Comparison of ENCODE assay signal across 11 cellular contexts in genomic region chr2:201904529-201905420, GRCh38.
A peak's percentile ranks its signal among the peaks of the same experiment; 100 is the strongest.
DNase-seq lines count a peak whose midpoint lies in the region; ATAC-seq, FAIRE-seq and TF ChIP-seq lines count a peak whose summit lies in the region.
"Had no signal": no experiment of that assay in that cellular context is flagged by ENCODE, and none has a peak within 500 bp of the region (broad histone marks: within the 10 kb centered on the region; RNA-seq: fewer than 3 reads in every experiment).

No MANE protein-coding gene starts in this region.

- H3K27ac ChIP-seq in IMR-90 (ENCODE audit: insufficient read depth, low read length) = no peak overlapping the region

- H2AFZ ChIP-seq in IMR-90 (replicated peaks; ENCODE audit: low read length, poor library complexity) = peak overlapping the region; percentile 80

- 0 out of 2 replicates have a peak overlapping the region, but pooled peaks have one; percentile 62 for H3K23ac ChIP-seq in IMR-90 (ENCODE audit: low read depth, low read length)

- H3K56ac ChIP-seq in IMR-90 (ENCODE audit: extremely low read depth, insufficient read depth, low read length) = no peak overlapping the region

- WGBS in IMR-90 (ENCODE audit: extremely low coverage in 2 of 2, insufficient read length in 1 of 2), 2 experiments = 44% methylated on average over 3 of the region's 5 CpGs; no CpG with 5 or more reads in 1 of the 2 experiments

- ATAC-seq in GM19328 (IDR thresholded peaks at IDR 0.05; ENCODE audit: unreplicated experiment) = peak; percentile 88
- peak; percentile 93 for ATAC-seq in HG02759 (IDR thresholded peaks at IDR 0.05; ENCODE audit: unreplicated experiment)
- peak; percentile 30 for ATAC-seq in IMR-90 (ENCODE audit: low read depth)
- peak; percentile 31 for ATAC-seq in stimulated activated effector memory CD8-positive, alpha-beta T cell treated with anti-CD3 and anti-CD28 coated beads, Interleukin-12 subunit alpha, Interleukin-12 subunit beta, amount 100 ng/mL, for 72 hours
- ATAC-seq: sciatic nerve had no signal

- TF ChIP-seq RAD21 in IMR-90 (IDR thresholded peaks at IDR 0.05; ENCODE audit: low read length) = no peak

- peak overlapping the region; percentile 67; the same call in 2 of the 3 replicates for H2BK15ac ChIP-seq in IMR-90 (ENCODE audit: low read depth, low read length)

- H4K20me1 ChIP-seq in IMR-90 (ENCODE audit: insufficient read depth, low read length) = peaks cover 3% of the 10 kb centered on the region; the same call in 1 of the 2 replicates

- no peaks in the 10 kb centered on the region for H3K27me3 ChIP-seq in IMR-90 (ENCODE audit: control insufficient read depth, insufficient read depth, low read length)

- no peak overlapping the region for H3K9ac ChIP-seq in IMR-90 (ENCODE audit: low read depth, low read length)

- no peaks in the 10 kb centered on the region for H3K9me3 ChIP-seq in IMR-90 (ENCODE audit: control insufficient read depth, insufficient read depth, low read length)

- H3K14ac ChIP-seq in IMR-90 (replicated peaks; ENCODE audit: low read depth, low read length) = peak overlapping the region; percentile 91

- H3K4me1 Mint-ChIP-seq in stimulated activated effector memory CD8-positive, alpha-beta T cell treated with anti-CD3 and anti-CD28 coated beads, Interleukin-12 subunit alpha, Interleukin-12 subunit beta, amount 100 ng/mL, for 72 hours = peaks cover 2% of the 10 kb centered on the region

- TF ChIP-seq CTCF in IMR-90 (conservative IDR thresholded peaks at IDR 0.05; ENCODE audit: low read depth, low read length) = no peak

- H2AK5ac ChIP-seq in IMR-90 (ENCODE audit: low read depth, low read length) = peak overlapping the region; percentile 74

- H3K36me3 ChIP-seq in IMR-90 (ENCODE audit: control insufficient read depth, insufficient read depth, low read length) = no peaks in the 10 kb centered on the region

- no peak overlapping the region for H3K4me2 ChIP-seq in IMR-90 (ENCODE audit: low read depth, low read length)

- H3K4me3 Mint-ChIP-seq in stimulated activated effector memory CD8-positive, alpha-beta T cell treated with anti-CD3 and anti-CD28 coated beads, Interleukin-12 subunit alpha, Interleukin-12 subunit beta, amount 100 ng/mL, for 72 hours = no peak overlapping the region

- no peak overlapping the region for H3K27ac Mint-ChIP-seq in stimulated activated effector memory CD8-positive, alpha-beta T cell treated with anti-CD3 and anti-CD28 coated beads, Interleukin-12 subunit alpha, Interleukin-12 subunit beta, amount 100 ng/mL, for 72 hours

- peak overlapping the region; percentile 78; the same call in 1 of the 2 replicates for H2BK20ac ChIP-seq in IMR-90 (ENCODE audit: low read depth, low read length)

- H2BK5ac ChIP-seq in IMR-90 (ENCODE audit: low read depth, low read length, poor library complexity, severe bottlenecking) = peak overlapping the region; percentile 75

- H3K36me3 Mint-ChIP-seq in stimulated activated effector memory CD8-positive, alpha-beta T cell treated with anti-CD3 and anti-CD28 coated beads, Interleukin-12 subunit alpha, Interleukin-12 subunit beta, amount 100 ng/mL, for 72 hours = no peaks in the 10 kb centered on the region

- FAIRE-seq in urothelium cell line (lab: Jason Lieb, UNC) = no peak
- FAIRE-seq: endometrium had no signal

- DNase-seq in IMR-90 (peak; percentile 65), islet precursor cell (no peak), urothelium cell line (ENCODE audit: low spot score) (no peak), DMS114 treated with DMSO at 0.1 percent for 48 hours (lab: John Stamatoyannopoulos, UW; ENCODE audit: unreplicated experiment) (no peak)
- DNase-seq in stimulated activated effector memory CD8-positive, alpha-beta T cell treated with anti-CD3 and anti-CD28 coated beads, Interleukin-12 subunit alpha, Interleukin-12 subunit beta, amount 100 ng/mL, for 72 hours (ENCODE audit: low spot score in 2 of 2) = no peak
- DNase-seq: NCI-H524; stimulated activated naive CD4-positive, alpha-beta T cell had no signal

- H2BK120ac ChIP-seq in IMR-90 (ENCODE audit: low read depth, low read length) = peak overlapping the region; percentile 91

- 0 out of 2 replicates have a peak overlapping the region, but pooled peaks have one; percentile 80 for H3K18ac ChIP-seq in IMR-90 (ENCODE audit: low read depth, low read length)

- POLR2A ChIA-PET in IMR-90 (lab: Charles Lee; ENCODE audit: unreplicated experiment) = no interaction called here

- H2AK9ac ChIP-seq in IMR-90 (replicated peaks; ENCODE audit: low read depth, low read length, poor library complexity) = no peak overlapping the region

- 0 out of 2 replicates have a peak overlapping the region, but pooled peaks have one; percentile 17 for H4K91ac ChIP-seq in IMR-90 (ENCODE audit: insufficient read depth, low read depth, low read length)

- peak overlapping the region in 1 of 2 experiments; percentile 89; a peak in 2 of 4 replicates for H4K8ac ChIP-seq in IMR-90 (ENCODE audit: low read depth in 2 of 2, low read length in 2 of 2)

- intact Hi-C loops in IMR-90 (cut with micrococcal nuclease) = no loop called here

- dilution Hi-C loops in IMR-90 (cut with HindIII; ENCODE audit: low sequenced_read_pairs, unreplicated experiment) = no loop called here

- CTCF ChIA-PET in IMR-90 (lab: Yijun Ruan, JAX) = interaction anchor here (0.5 kb wide), 1 partner anchor 140 kb away, joined by 3 read pairs; no protein-coding TSS in a partner anchor

- peaks cover 12% of the 10 kb centered on the region for H3K9me1 ChIP-seq in IMR-90 (ENCODE audit: insufficient read depth, low read length)

- no peak overlapping the region for H3K4me3 ChIP-seq in IMR-90 (ENCODE audit: insufficient read depth, low read depth, low read length)

- H4K5ac ChIP-seq in IMR-90 (ENCODE audit: low read depth, low read length) = peak overlapping the region; percentile 89; the same call in 1 of the 2 replicates

- peaks cover 0 to 4% of the 10 kb centered on the region in 2 experiments; a peak in 1 of 4 replicates for H3K79me1 ChIP-seq in IMR-90 (ENCODE audit: low read depth in 1 of 2, low read length in 2 of 2)

- BruUV-seq in IMR-90 (replicated peaks; lab: Mats Ljungman, UMichigan) = no TSS peak

- TF ChIP-seq POLR2A in IMR-90 (IDR thresholded peaks at IDR 0.05; ENCODE audit: low read depth, low read length) = no peak

- H3K9me3 Mint-ChIP-seq in stimulated activated effector memory CD8-positive, alpha-beta T cell treated with anti-CD3 and anti-CD28 coated beads, Interleukin-12 subunit alpha, Interleukin-12 subunit beta, amount 100 ng/mL, for 72 hours = no peaks in the 10 kb centered on the region

- in situ Hi-C loops in IMR-90 (cut with MboI; ENCODE audit: low sequenced_read_pairs) = no loop called here

- H3K4ac ChIP-seq in IMR-90 (ENCODE audit: low read depth, low read length) = peak overlapping the region; percentile 78; the same call in 1 of the 2 replicates

- H3K4me1 ChIP-seq in IMR-90 (ENCODE audit: control insufficient read depth, insufficient read depth, low read length) = peaks cover 16% of the 10 kb centered on the region; the same call in 1 of the 2 replicates

TF ChIP-seq in IMR-90, 13 proteins besides CTCF, POLR2A, EP300 and RAD21:
- TF ChIP-seq MAFK (IDR thresholded peaks at IDR 0.05; ENCODE audit: low read depth, low read length) (no peak), NFE2L2 (IDR thresholded peaks at IDR 0.05; ENCODE audit: low read depth, low read length) (no peak), CEBPB (IDR thresholded peaks at IDR 0.05; ENCODE audit: low read depth, low read length) (no peak), MXI1 (IDR thresholded peaks at IDR 0.05; ENCODE audit: borderline replicate concordance, low read depth, low read length) (no peak), MAZ (IDR thresholded peaks at IDR 0.05; ENCODE audit: borderline replicate concordance, low read depth, low read length) (no peak), FOS (IDR thresholded peaks at IDR 0.05; ENCODE audit: low read depth, low read length) (no peak), SMC3 (IDR thresholded peaks at IDR 0.05; ENCODE audit: low read depth, low read length) (no peak), BHLHE40 (IDR thresholded peaks at IDR 0.05; ENCODE audit: low read depth, low read length) (no peak), RFX5 (IDR thresholded peaks at IDR 0.05; ENCODE audit: low read depth, low read length) (no peak), CHD1 (IDR thresholded peaks at IDR 0.05; ENCODE audit: low read depth, low read length) (no peak)

Comparison
In these comparisons a context has a peak if more than half of its experiments do, and no peak if none do; other contexts are left out.
1. ATAC-seq: peak in every context shown above with its lines; median percentile 93 in HG02759; 88 in GM19328; 31 in stimulated activated effector memory CD8-positive, alpha-beta T cell treated with anti-CD3 and anti-CD28 coated beads, Interleukin-12 subunit alpha, Interleukin-12 subunit beta, amount 100 ng/mL, for 72 hours; 30 in IMR-90.